10 cellular contexts compared by ENCODE assay signal in the genomic region with DNA sequence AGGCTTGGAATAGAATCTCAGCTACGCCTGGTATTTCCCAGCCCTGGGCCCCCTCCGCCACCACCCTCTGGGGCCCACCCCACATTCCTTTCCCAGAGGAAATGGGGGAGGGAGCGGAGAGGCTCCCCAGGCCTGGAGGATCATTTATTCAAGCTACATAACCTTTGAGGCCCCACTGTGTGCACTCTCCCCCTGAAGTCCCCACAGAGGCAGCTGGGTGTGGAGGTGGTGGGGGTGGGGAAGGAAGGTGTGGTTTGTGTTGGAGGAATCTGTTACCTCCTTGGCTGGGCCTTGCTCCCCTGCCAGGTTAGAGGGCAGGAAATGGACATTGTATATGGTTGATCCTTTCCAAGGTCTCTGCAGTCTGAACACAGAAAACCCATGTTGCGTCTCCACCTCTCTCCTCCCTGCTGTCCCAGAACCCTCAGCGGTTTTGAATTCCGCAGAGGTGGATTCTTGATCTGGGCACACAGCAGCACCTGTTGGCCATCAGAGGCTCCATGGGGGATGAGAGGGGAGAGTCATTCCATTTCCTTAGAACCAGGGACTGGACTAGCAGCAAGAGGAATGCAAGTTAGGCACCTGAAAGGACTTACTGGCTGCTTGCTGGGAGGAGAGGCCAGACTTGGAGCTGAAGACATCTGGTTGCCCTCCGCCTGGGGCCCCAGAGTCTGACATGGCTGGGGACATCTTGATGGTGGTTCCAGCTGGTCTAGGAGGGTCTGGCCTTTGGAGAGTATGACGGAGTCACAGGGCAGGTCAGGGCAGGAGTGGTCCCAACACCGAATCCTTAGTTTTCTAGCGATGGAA. TPM values are rescaled to one million over a fixed set of nuclear protein-coding genes. Genes with fewer than 3 reads are reported as not detected.
DNase-seq lines count a peak whose midpoint lies in the region; ATAC-seq and TF ChIP-seq lines count a peak whose summit lies in the region.
"Had no signal": no experiment of that assay in that cellular context is flagged by ENCODE, and none has a peak within 500 bp of the region (broad histone marks: within the 10 kb centered on the region; RNA-seq: fewer than 3 reads in every experiment).

No MANE protein-coding gene starts in this region.

- H3K4me1 Mint-ChIP-seq in brain: peaks cover 71% of the 10 kb centered on the region
- peaks cover 17 to 21% of the 10 kb centered on the region in 2 donors for H3K4me1 Mint-ChIP-seq in effector memory CD8-positive, alpha-beta T cell (ENCODE audit: low read depth in 2 of 2)

- H3K27me3 ChIP-seq in iPS-18a (ENCODE audit: control insufficient read depth, insufficient read depth, low read length) (no peaks in the 10 kb centered on the region), stomach (peaks cover 0 to 31% (median 7%) of the 10 kb centered on the region in 3 donors)

- DNase-seq in stomach (no peak), NCI-H2029 (lab: John Stamatoyannopoulos, UW) (no peak)
- no peak for DNase-seq in effector memory CD8-positive, alpha-beta T cell
- DNase-seq in stimulated activated CD8-positive, alpha-beta memory T cell treated with anti-CD3 and anti-CD28 coated beads, Interleukin-4, amount 100 ng/mL, for 48 hours: no peak
- DNase-seq: activated T-cell treated with anti-CD3 and anti-CD28 coated beads, Interleukin-2, amount 50 U/mL, for 4 hours; NCI-H1092 had no signal

- H3K36me3 Mint-ChIP-seq in brain: no peaks in the 10 kb centered on the region
- peaks cover 6% of the 10 kb centered on the region for H3K36me3 Mint-ChIP-seq in effector memory CD8-positive, alpha-beta T cell (ENCODE audit: insufficient read depth)

- POLR2A ChIA-PET in HEK293 (lab: Yijun Ruan, JAX): interaction anchor here (1.7 kb wide), 1 partner anchor 8 kb away, joined by 8 read pairs; no protein-coding TSS in a partner anchor

- H3K4me1 ChIP-seq in HEK293 (ENCODE audit: control insufficient read depth, insufficient read depth, low read length): peaks cover 9% of the 10 kb centered on the region
- H3K4me1 ChIP-seq in iPS-18a (ENCODE audit: control insufficient read depth, low read depth, low read length): peaks cover 54% of the 10 kb centered on the region
- peaks cover 18 to 78% (median 52%) of the 10 kb centered on the region in 4 donors for H3K4me1 ChIP-seq in stomach

- no peak for TF ChIP-seq POLR2A in stomach (IDR thresholded peaks at IDR 0.05)
- TF ChIP-seq POLR2A in GM18505 (IDR thresholded peaks at IDR 0.05; ENCODE audit: borderline replicate concordance, extremely low read depth, insufficient read depth, insufficient read length): no peak

- no peaks in the 10 kb centered on the region for H3K9me3 Mint-ChIP-seq in brain
- H3K9me3 Mint-ChIP-seq in effector memory CD8-positive, alpha-beta T cell: no peaks in the 10 kb centered on the region
- H3K9me3 Mint-ChIP-seq: activated T-cell treated with anti-CD3 and anti-CD28 coated beads, Interleukin-2, amount 50 U/mL, for 4 hours had no signal

- H3K36me3 ChIP-seq in HEK293 (ENCODE audit: control insufficient read depth in 2 of 2, insufficient read depth in 1 of 2, low read length in 2 of 2): no peaks in the 10 kb centered on the region
- no peaks in the 10 kb centered on the region for H3K36me3 ChIP-seq in iPS-18a (ENCODE audit: control insufficient read depth, low read depth, low read length)
- H3K36me3 ChIP-seq in stomach: no peaks in the 10 kb centered on the region

- H3K9me3 ChIP-seq in HEK293 (ENCODE audit: control insufficient read depth, insufficient read depth, low read depth, low read length) (no peaks in the 10 kb centered on the region), iPS-18a (ENCODE audit: control insufficient read depth, low read depth, low read length) (no peaks in the 10 kb centered on the region), stomach (no peaks in the 10 kb centered on the region)

- intact Hi-C loops in stomach (cut with DNase I; ENCODE audit: low total_unique reads): no loop called here

- peak overlapping the region; percentile 58 for H3K9ac ChIP-seq in iPS-18a (ENCODE audit: low read length)

- TF ChIP-seq EP300 in stomach (IDR thresholded peaks at IDR 0.05): no peak

- CTCF ChIA-PET in HEK293 (lab: Yijun Ruan, JAX): interaction anchor here (0.5 to 2.6 kb wide), 13 partner anchors 8 to 702 kb away, joined by 3 to 9 read pairs (median 4); no protein-coding TSS in a partner anchor

- peaks cover 29% of the 10 kb centered on the region for H3K27me3 Mint-ChIP-seq in brain
- peaks cover 56 to 71% of the 10 kb centered on the region in 2 donors for H3K27me3 Mint-ChIP-seq in effector memory CD8-positive, alpha-beta T cell

- H3K4me3 Mint-ChIP-seq in brain: peak overlapping the region in 4 of 5 experiments; percentile 32 to 81 (median 58)
- H3K4me3 Mint-ChIP-seq in effector memory CD8-positive, alpha-beta T cell: no peak overlapping the region
- H3K4me3 Mint-ChIP-seq: activated T-cell treated with anti-CD3 and anti-CD28 coated beads, Interleukin-2, amount 50 U/mL, for 4 hours had no signal

- ATAC-seq in effector memory CD8-positive, alpha-beta T cell (replicated peaks): no peak
- no peak for ATAC-seq in GM18505 (IDR thresholded peaks at IDR 0.05; ENCODE audit: unreplicated experiment)
- ATAC-seq: activated T-cell treated with anti-CD3 and anti-CD28 coated beads, Interleukin-2, amount 50 U/mL, for 4 hours had no signal

- H3K4me3 ChIP-seq in HEK293 (ENCODE audit: low read depth, low read length) (no peak overlapping the region), iPS-18a (ENCODE audit: low read length) (peak overlapping the region; percentile 43), stomach (peak overlapping the region in 1 of 4 donors; percentile 16)

- no peak overlapping the region for H3K27ac ChIP-seq in HEK293 (ENCODE audit: extremely low read depth, low read depth, low read length)
- H3K27ac ChIP-seq in iPS-18a (ENCODE audit: low read length): peak overlapping the region; percentile 37
- H3K27ac ChIP-seq in stomach: peak overlapping the region; percentile 49 to 84 (median 69)

- no peak for TF ChIP-seq CTCF in HEK293 (tag by site-specific recombination; IDR thresholded peaks at IDR 0.05)
- no peak for TF ChIP-seq CTCF in brain (conservative IDR thresholded peaks at IDR 0.05)
- TF ChIP-seq CTCF in stomach (IDR thresholded peaks at IDR 0.05): no peak

- H3K27ac Mint-ChIP-seq in brain: peak overlapping the region in 3 of 5 experiments; percentile 61 to 85 (median 77)
- no peak overlapping the region for H3K27ac Mint-ChIP-seq in effector memory CD8-positive, alpha-beta T cell

- 53 to 72% (median 66%) methylated on average over 9 to 10 of the region's 10 CpGs for WGBS in stomach, 5 donors

TF ChIP-seq in HEK293, 187 proteins besides CTCF, POLR2A, EP300 and RAD21 (continues in another document):
- no peak for TF ChIP-seq HOXA7 (CRISPR knock-in tag; IDR thresholded peaks at IDR 0.05; ENCODE audit: borderline replicate concordance)
- TF ChIP-seq ZNF274 (IDR thresholded peaks at IDR 0.05; ENCODE audit: low read length): no peak
- no peak for TF ChIP-seq ZNF274 (tag by site-specific recombination; IDR thresholded peaks at IDR 0.05; ENCODE audit: borderline replicate concordance)
- TF ChIP-seq, protein P1, sequence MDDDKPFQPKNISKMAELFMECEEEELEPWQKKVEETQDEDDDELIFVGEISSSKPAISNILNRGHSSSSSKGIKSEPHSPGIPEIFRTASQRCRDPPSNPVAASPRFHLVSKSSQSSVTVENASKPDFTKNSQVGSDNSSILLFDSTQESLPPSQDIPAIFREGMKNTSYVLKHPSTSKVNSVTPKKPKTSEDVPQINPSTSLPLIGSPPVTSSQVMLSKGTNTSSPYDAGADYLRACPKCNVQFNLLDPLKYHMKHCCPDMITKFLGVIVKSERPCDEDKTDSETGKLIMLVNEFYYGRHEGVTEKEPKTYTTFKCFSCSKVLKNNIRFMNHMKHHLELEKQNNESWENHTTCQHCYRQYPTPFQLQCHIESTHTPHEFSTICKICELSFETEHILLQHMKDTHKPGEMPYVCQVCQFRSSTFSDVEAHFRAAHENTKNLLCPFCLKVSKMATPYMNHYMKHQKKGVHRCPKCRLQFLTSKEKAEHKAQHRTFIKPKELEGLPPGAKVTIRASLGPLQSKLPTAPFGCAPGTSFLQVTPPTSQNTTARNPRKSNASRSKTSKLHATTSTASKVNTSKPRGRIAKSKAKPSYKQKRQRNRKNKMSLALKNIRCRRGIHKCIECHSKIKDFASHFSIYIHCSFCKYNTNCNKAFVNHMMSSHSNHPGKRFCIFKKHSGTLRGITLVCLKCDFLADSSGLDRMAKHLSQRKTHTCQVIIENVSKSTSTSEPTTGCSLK (tag by site-specific recombination; IDR thresholded peaks at IDR 0.05): no peak
- TF ChIP-seq, protein P2, sequence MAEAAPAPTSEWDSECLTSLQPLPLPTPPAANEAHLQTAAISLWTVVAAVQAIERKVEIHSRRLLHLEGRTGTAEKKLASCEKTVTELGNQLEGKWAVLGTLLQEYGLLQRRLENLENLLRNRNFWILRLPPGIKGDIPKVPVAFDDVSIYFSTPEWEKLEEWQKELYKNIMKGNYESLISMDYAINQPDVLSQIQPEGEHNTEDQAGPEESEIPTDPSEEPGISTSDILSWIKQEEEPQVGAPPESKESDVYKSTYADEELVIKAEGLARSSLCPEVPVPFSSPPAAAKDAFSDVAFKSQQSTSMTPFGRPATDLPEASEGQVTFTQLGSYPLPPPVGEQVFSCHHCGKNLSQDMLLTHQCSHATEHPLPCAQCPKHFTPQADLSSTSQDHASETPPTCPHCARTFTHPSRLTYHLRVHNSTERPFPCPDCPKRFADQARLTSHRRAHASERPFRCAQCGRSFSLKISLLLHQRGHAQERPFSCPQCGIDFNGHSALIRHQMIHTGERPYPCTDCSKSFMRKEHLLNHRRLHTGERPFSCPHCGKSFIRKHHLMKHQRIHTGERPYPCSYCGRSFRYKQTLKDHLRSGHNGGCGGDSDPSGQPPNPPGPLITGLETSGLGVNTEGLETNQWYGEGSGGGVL (tag by site-specific recombination; IDR thresholded peaks at IDR 0.05): peak; percentile 25; the same call in 1 of the 2 replicates
- peak; percentile 15; the same call in 1 of the 2 replicates for TF ChIP-seq KLF1 (tag by site-specific recombination; IDR thresholded peaks at IDR 0.05)
- TF ChIP-seq ZNF302 (tag by site-specific recombination; IDR thresholded peaks at IDR 0.05; ENCODE audit: low read depth): no peak

RNA-seq across cellular contexts. Expression of a gene that starts 23.0 kb away (rescaled TPM):
- polyA plus RNA-seq in brain (ENCODE audit: insufficient read depth, low read depth, low replicate concordance): 59.0 TPM
- 10 to 100 TPM; 23.9 to 55.5 (median 30.1) TPM for total RNA-seq in stomach
- 10 to 100 TPM in 1 of 3 donors, 1 to 10 TPM in 2; 4.0 to 18.8 (median 6.6) TPM for polyA plus RNA-seq in stomach

Comparison
In these comparisons a context has a peak if more than half of its experiments do, and no peak if none do; other contexts are left out.
1. H3K27ac Mint-ChIP-seq: peak in brain (3 of 5); none in effector memory CD8-positive, alpha-beta T cell (0 of 2).
2. H3K4me3 Mint-ChIP-seq: peak in brain (4 of 5); none in effector memory CD8-positive, alpha-beta T cell (0 of 2).